ENCODE assay signal across 23 cellular contexts in the genomic region with DNA sequence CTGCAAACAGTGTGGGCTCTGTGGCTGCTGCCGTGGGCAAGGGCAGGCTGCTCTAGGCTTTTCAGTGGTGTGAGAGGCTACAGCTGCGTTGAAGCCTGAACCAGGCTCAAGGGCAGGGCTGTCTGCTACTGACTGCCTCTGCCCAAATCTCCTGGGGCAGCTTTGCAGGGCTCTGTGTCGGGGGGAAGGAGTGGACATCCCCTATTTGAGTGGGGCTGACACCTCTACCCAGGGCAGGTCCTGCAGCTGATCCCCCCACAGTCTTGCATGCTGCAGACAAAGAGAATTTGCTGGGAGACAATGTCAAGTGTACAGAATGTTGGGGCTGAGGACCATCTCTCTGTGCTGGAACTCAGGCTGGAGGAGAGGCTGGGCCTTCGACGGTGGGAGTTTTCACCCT.
DNase-seq lines count a peak whose midpoint lies in the region; ATAC-seq and TF ChIP-seq lines count a peak whose summit lies in the region.
"Had no signal": no experiment of that assay in that cellular context is flagged by ENCODE, and none has a peak within 500 bp of the region (broad histone marks: within the 10 kb centered on the region; RNA-seq: fewer than 3 reads in every experiment).

No MANE protein-coding gene starts in this region.

- BruUV-seq in Calu3 (replicated peaks; lab: Mats Ljungman, UMichigan) = no TSS peak

- no peaks in the 10 kb centered on the region for H3K36me3 ChIP-seq in osteoblast (ENCODE audit: insufficient read depth, low read length)
- no peaks in the 10 kb centered on the region for H3K36me3 ChIP-seq in upper lobe of right lung
- H3K36me3 ChIP-seq: BE2C had no signal

- no peaks in the 10 kb centered on the region for H3K36me3 Mint-ChIP-seq in natural killer cell treated with Interleukin-12 subunit alpha and Interleukin-12 subunit beta and Interleukin-15 and Interleukin-18, amount 100 ng/mL, for 72 hours
- H3K36me3 Mint-ChIP-seq in natural killer cell (no peaks in the 10 kb centered on the region), Calu3 (ENCODE audit: insufficient read depth, unreplicated experiment) (no peaks in the 10 kb centered on the region)
- H3K36me3 Mint-ChIP-seq: CD4-positive, CD25-positive, alpha-beta regulatory T cell; IgD-negative memory B cell had no signal

- H3K27ac Mint-ChIP-seq in natural killer cell treated with Interleukin-12 subunit alpha and Interleukin-12 subunit beta and Interleukin-15 and Interleukin-18, amount 100 ng/mL, for 72 hours = no peak overlapping the region
- H3K27ac Mint-ChIP-seq in natural killer cell = no peak overlapping the region
- no peak overlapping the region for H3K27ac Mint-ChIP-seq in Calu3 (ENCODE audit: unreplicated experiment)
- H3K27ac Mint-ChIP-seq: CD4-positive, CD25-positive, alpha-beta regulatory T cell; IgD-negative memory B cell had no signal

- CTCF ChIA-PET in Calu3 (lab: Charles Lee) = interaction anchor here (0.7 kb wide), 1 partner anchor 1049 kb away, joined by 3 read pairs; no protein-coding TSS in a partner anchor

- H3K9me3 ChIP-seq in osteoblast (ENCODE audit: low read depth, low read length) = no peaks in the 10 kb centered on the region
- no peaks in the 10 kb centered on the region for H3K9me3 ChIP-seq in upper lobe of right lung
- H3K9me3 ChIP-seq: BE2C had no signal

- no peak overlapping the region for H2AFZ ChIP-seq in osteoblast (ENCODE audit: low read length)
- H2AFZ ChIP-seq: GM23338 had no signal

- ATAC-seq in natural killer cell treated with Interleukin-12 subunit alpha and Interleukin-12 subunit beta and Interleukin-15 and Interleukin-18, amount 100 ng/mL, for 72 hours = no peak
- ATAC-seq in natural killer cell (no peak), upper lobe of right lung (no peak), GM18505 (IDR thresholded peaks at IDR 0.05; ENCODE audit: unreplicated experiment) (no peak)
- ATAC-seq: GM23338, Panc1 had no signal

- H3K27me3 ChIP-seq in osteoblast (ENCODE audit: insufficient read depth, low read length) = peaks cover 7% of the 10 kb centered on the region
- H3K27me3 ChIP-seq in upper lobe of right lung = no peaks in the 10 kb centered on the region
- H3K27me3 ChIP-seq: BE2C had no signal

- DNase-seq in natural killer cell treated with Interleukin-12 subunit alpha and Interleukin-12 subunit beta and Interleukin-15 and Interleukin-18, amount 100 ng/mL, for 72 hours (ENCODE audit: low spot score) = peak; percentile 23
- DNase-seq in natural killer cell (no peak), islet precursor cell (peak; percentile 50), osteoblast (ENCODE audit: insufficient read length, low spot score, missing footprints) (peak; percentile 45), upper lobe of right lung (peak; percentile 27), ecto neural progenitor cell (ENCODE audit: low spot score) (no peak), Calu3 (no peak)
- DNase-seq: BE2C; CD4-positive, CD25-positive, alpha-beta regulatory T cell; DMS79; HCEC 1CT; Karpas-422; MV-4-11; NCI-H1105 treated with DMSO at 0.1 percent for 48 hours; NCI-H2081; NCI-H2171; NCI-H345; NCI-H82; SIG-M5 had no signal

- H3K79me2 ChIP-seq in osteoblast (ENCODE audit: insufficient read depth, low read length) = no peaks in the 10 kb centered on the region

- intact Hi-C loops in natural killer cell (cut with micrococcal nuclease) = no loop called here
- intact Hi-C loops in upper lobe of right lung (cut with DNase I) = no loop called here
- intact Hi-C loops in Calu3 (cut with micrococcal nuclease; ENCODE audit: unreplicated experiment) = no loop called here

- no peak overlapping the region for H3K27ac ChIP-seq in osteoblast (ENCODE audit: low read depth, low read length)
- no peak overlapping the region for H3K27ac ChIP-seq in upper lobe of right lung

- H3K9me3 Mint-ChIP-seq in natural killer cell treated with Interleukin-12 subunit alpha and Interleukin-12 subunit beta and Interleukin-15 and Interleukin-18, amount 100 ng/mL, for 72 hours = peaks cover 6% of the 10 kb centered on the region
- peaks cover 0 to 5% of the 10 kb centered on the region in 2 donors for H3K9me3 Mint-ChIP-seq in natural killer cell
- H3K9me3 Mint-ChIP-seq in Calu3 (ENCODE audit: low read depth, unreplicated experiment) = no peaks in the 10 kb centered on the region
- H3K9me3 Mint-ChIP-seq: GM23338, IgD-negative memory B cell had no signal

- H3K4me2 ChIP-seq in osteoblast (ENCODE audit: insufficient read depth, low read length) = no peak overlapping the region
- H3K4me2 ChIP-seq: GM23338 had no signal

- H3K4me1 ChIP-seq in osteoblast (ENCODE audit: insufficient read depth, low read length) (no peaks in the 10 kb centered on the region), upper lobe of right lung (no peaks in the 10 kb centered on the region)

- no peak overlapping the region for H3K4me3 Mint-ChIP-seq in natural killer cell treated with Interleukin-12 subunit alpha and Interleukin-12 subunit beta and Interleukin-15 and Interleukin-18, amount 100 ng/mL, for 72 hours
- H3K4me3 Mint-ChIP-seq in natural killer cell (no peak overlapping the region), Calu3 (ENCODE audit: low read depth, unreplicated experiment) (no peak overlapping the region)
- H3K4me3 Mint-ChIP-seq: CD4-positive, CD25-positive, alpha-beta regulatory T cell; GM23338; IgD-negative memory B cell had no signal

- peaks cover 0 to 4% of the 10 kb centered on the region in 2 donors for H3K4me1 Mint-ChIP-seq in natural killer cell treated with Interleukin-12 subunit alpha and Interleukin-12 subunit beta and Interleukin-15 and Interleukin-18, amount 100 ng/mL, for 72 hours (ENCODE audit: low read depth in 2 of 2)
- H3K4me1 Mint-ChIP-seq in natural killer cell (no peaks in the 10 kb centered on the region), Calu3 (ENCODE audit: low read depth, unreplicated experiment) (no peaks in the 10 kb centered on the region)
- H3K4me1 Mint-ChIP-seq: CD4-positive, CD25-positive, alpha-beta regulatory T cell had no signal

- peaks cover 0 to 1% of the 10 kb centered on the region in 2 donors for H3K27me3 Mint-ChIP-seq in natural killer cell treated with Interleukin-12 subunit alpha and Interleukin-12 subunit beta and Interleukin-15 and Interleukin-18, amount 100 ng/mL, for 72 hours
- peaks cover 0 to under 1% of the 10 kb centered on the region in 2 donors for H3K27me3 Mint-ChIP-seq in natural killer cell (ENCODE audit: low read depth in 2 of 2)
- peaks cover 32% of the 10 kb centered on the region for H3K27me3 Mint-ChIP-seq in Calu3 (ENCODE audit: unreplicated experiment)
- H3K27me3 Mint-ChIP-seq: CD4-positive, CD25-positive, alpha-beta regulatory T cell had no signal

- H3K4me3 ChIP-seq in osteoblast (ENCODE audit: insufficient read depth, low read length) = no peak overlapping the region
- no peak overlapping the region for H3K4me3 ChIP-seq in upper lobe of right lung
- H3K4me3 ChIP-seq: GM23338 had no signal

- H4K20me1 ChIP-seq in osteoblast (ENCODE audit: insufficient read depth, low read length) = no peaks in the 10 kb centered on the region

- no peak for TF ChIP-seq POLR2A in GM18505 (IDR thresholded peaks at IDR 0.05; ENCODE audit: borderline replicate concordance, extremely low read depth, insufficient read depth, insufficient read length)

- TF ChIP-seq CTCF in natural killer cell (IDR thresholded peaks at IDR 0.05) = no peak
- TF ChIP-seq CTCF in osteoblast (IDR thresholded peaks at IDR 0.05; ENCODE audit: extremely low read depth, low read depth, low read length) = no peak
- no peak for TF ChIP-seq CTCF in upper lobe of right lung (IDR thresholded peaks at IDR 0.05)
- no peak for TF ChIP-seq CTCF in Calu3 (IDR thresholded peaks at IDR 0.05; ENCODE audit: unreplicated experiment)

Comparison
In these comparisons a context has a peak if more than half of its experiments do, and no peak if none do; other contexts are left out.
1. DNase-seq: peak in natural killer cell treated with Interleukin-12 subunit alpha and Interleukin-12 subunit beta and Interleukin-15 and Interleukin-18, amount 100 ng/mL, for 72 hours (single experiment), islet precursor cell (single experiment), osteoblast (single experiment) and upper lobe of right lung (single experiment); none in natural killer cell (single experiment), ecto neural progenitor cell (single experiment) and Calu3 (single experiment).